ENCODE assay signal across 8 cellular contexts in genomic region chr9:133417541-133418461, GRCh38. TPM values are rescaled to one million over a fixed set of nuclear protein-coding genes. Genes with fewer than 3 reads are reported as not detected.
DNase-seq lines count a peak whose midpoint lies in the region; TF ChIP-seq lines count a peak whose summit lies in the region.

Gene REXO4 (minus strand): TSS chr9:133418010. CDS start chr9:133417844, 166 bp downstream.

- no peak for TF ChIP-seq EP300 in suprapubic skin (IDR thresholded peaks at IDR 0.05)

- no peak for TF ChIP-seq CTCF in suprapubic skin (IDR thresholded peaks at IDR 0.05)

- peak within 1 kb of the TSS; percentile 92 for H3K4me3 Mint-ChIP-seq in activated naive CD4-positive, alpha-beta T cell treated with anti-CD3 and anti-CD28 coated beads for 36 hours

- peak; percentile 96 for DNase-seq in ELF-1 (ENCODE audit: low read depth, low spot score)
- DNase-seq in GOT3 (lab: John Stamatoyannopoulos, UW) = peak; percentile 56
- peak; percentile 88 for DNase-seq in M059J (ENCODE audit: low read depth)
- DNase-seq in SK-N-DZ (ENCODE audit: low spot score) = peak; percentile 95
- DNase-seq in activated naive CD4-positive, alpha-beta T cell treated with anti-CD3 and anti-CD28 coated beads for 36 hours = peak; percentile 86
- peak; percentile 72 for DNase-seq in germinal center (ENCODE audit: low spot score)
- peak; percentile 77 for DNase-seq in occipital lobe (lab: John Stamatoyannopoulos, UW)
- peak; percentile 89 to 91 for DNase-seq in suprapubic skin (ENCODE audit: low spot score in 2 of 2)

- H3K27me3 Mint-ChIP-seq in activated naive CD4-positive, alpha-beta T cell treated with anti-CD3 and anti-CD28 coated beads for 36 hours (ENCODE audit: low read depth) = no peaks in the 10 kb centered on the region

- intact Hi-C loops in activated naive CD4-positive, alpha-beta T cell treated with anti-CD3 and anti-CD28 coated beads for 36 hours (cut with micrococcal nuclease) = loop anchor here (2.0 to 10.0 kb wide), 4 partner anchors 41 to 383 kb away; partner anchors contain the start of genes CACFD1, GTF3C5, MED22 and RPL7A

- H3K27me3 ChIP-seq in suprapubic skin = no peaks in the 10 kb centered on the region

- no peak for TF ChIP-seq POLR2A in suprapubic skin (IDR thresholded peaks at IDR 0.05)

- H3K9me3 Mint-ChIP-seq in activated naive CD4-positive, alpha-beta T cell treated with anti-CD3 and anti-CD28 coated beads for 36 hours = no peaks in the 10 kb centered on the region

- peaks cover 32% of the 10 kb centered on the region for H3K36me3 ChIP-seq in suprapubic skin

- H3K4me3 ChIP-seq in suprapubic skin = peak within 1 kb of the TSS; percentile 86

- H3K4me1 Mint-ChIP-seq in activated naive CD4-positive, alpha-beta T cell treated with anti-CD3 and anti-CD28 coated beads for 36 hours (ENCODE audit: low read depth) = peaks cover 54% of the 10 kb centered on the region

- peak within 1 kb of the TSS; percentile 91 for H3K27ac Mint-ChIP-seq in activated naive CD4-positive, alpha-beta T cell treated with anti-CD3 and anti-CD28 coated beads for 36 hours

- H3K36me3 Mint-ChIP-seq in activated naive CD4-positive, alpha-beta T cell treated with anti-CD3 and anti-CD28 coated beads for 36 hours (ENCODE audit: low read depth) = peaks cover 30% of the 10 kb centered on the region

- H3K9me3 ChIP-seq in suprapubic skin = no peaks in the 10 kb centered on the region

- peaks cover 32% of the 10 kb centered on the region for H3K4me1 ChIP-seq in suprapubic skin

- WGBS in suprapubic skin = 3% methylated on average over 46 of the region's 75 CpGs

- H3K27ac ChIP-seq in suprapubic skin = peak within 1 kb of the TSS; percentile 74

- CTCF ChIA-PET in activated naive CD4-positive, alpha-beta T cell treated with anti-CD3 and anti-CD28 coated beads for 36 hours (lab: Charles Lee) = interaction anchor here (1.0 to 1.1 kb wide), 2 partner anchors 12 to 62 kb away, joined by 3 read pairs; no protein-coding TSS in a partner anchor

RNA-seq across cellular contexts. Expression of gene REXO4, which starts in this region (rescaled TPM):
- 17.2 and 21.2 TPM in 2 replicates for total RNA-seq in M059J (2014; rRNA removed; shearing (Covaris generic))
- polyA plus RNA-seq in SK-N-DZ (2014; cell fraction: cytosol; rRNA removed) = 17.9 and 21.2 TPM in 2 replicates
- polyA plus RNA-seq in SK-N-DZ (2014; cell fraction: nucleus; rRNA removed) = 14.0 and 14.5 TPM in 2 replicates
- total RNA-seq in activated naive CD4-positive, alpha-beta T cell treated with anti-CD3 and anti-CD28 coated beads for 36 hours = 10 to 100 TPM; 22.5 to 27.0 TPM
- 15.1 TPM for total RNA-seq in occipital lobe
- 10 to 100 TPM; 20.9 to 28.3 (median 22.2) TPM for total RNA-seq in suprapubic skin

Comparison
In these comparisons a context has a peak if more than half of its experiments do, and no peak if none do; other contexts are left out.
1. Peak in every context shown above with its lines: DNase-seq, H3K4me3 ChIP-seq and H3K27ac ChIP-seq.